ENCODE assay signal across 24 cellular contexts in genomic region chr20:54651252-54651651, GRCh38.
DNase-seq lines count a peak whose midpoint lies in the region; ATAC-seq, FAIRE-seq and TF ChIP-seq lines count a peak whose summit lies in the region.
"Had no signal": no experiment of that assay in that cellular context is flagged by ENCODE, and none has a peak within 500 bp of the region (broad histone marks: within the 10 kb centered on the region; RNA-seq: fewer than 3 reads in every experiment).

No MANE protein-coding gene starts in this region.

- intact Hi-C loops in HepG2 (cut with micrococcal nuclease; ENCODE audit: unreplicated experiment), result no loop called here
- intact Hi-C loops in right lobe of liver (cut with DNase I), result no loop called here
- intact Hi-C loops in GM12878 (cut with micrococcal nuclease; ENCODE audit: unreplicated experiment), result no loop called here

- in situ Hi-C loops in HepG2 (cut with HindIII; ENCODE audit: extremely low pct_ligation_motif_present, low pct_unique_long_range_greater_than_20kb) (loop anchor here (25.0 kb wide), 1 partner anchor 1911 kb away; no protein-coding TSS in a partner anchor), GM12878 (cut with MboI) (no loop called here)

- RAD21 ChIA-PET in GM12878 (lab: Charles Lee; ENCODE audit: unreplicated experiment), result no interaction called here

- BruUV-seq in HepG2 (replicated peaks; lab: Mats Ljungman, UMichigan) (no TSS peak), GM12878 (replicated peaks; lab: Mats Ljungman, UMichigan) (no TSS peak)

- H3K36me3 Mint-ChIP-seq in central memory CD8-positive, alpha-beta T cell (ENCODE audit: insufficient read depth), result no peaks in the 10 kb centered on the region
- no peaks in the 10 kb centered on the region for H3K36me3 Mint-ChIP-seq in T-helper 2 cell treated with Interferon-gamma antibody and Interleukin-4, amounts not matched to agents 5 μg/mL and 100 μg/mL, for 36 hours (ENCODE audit: low read depth)
- H3K36me3 Mint-ChIP-seq: CD4-positive, CD25-positive, alpha-beta regulatory T cell; CD8-positive, alpha-beta T cell had no signal

- ATAC-seq in HepG2 (no peak), right lobe of liver (no peak), GM12878 (no peak)
- ATAC-seq in central memory CD8-positive, alpha-beta T cell (replicated peaks; ENCODE audit: extremely low read depth, poor library complexity, severe bottlenecking), result no peak
- ATAC-seq: CD8-positive, alpha-beta T cell; GM23338 had no signal

- POLR2A ChIA-PET in HepG2 (lab: Yijun Ruan, JAX), result no interaction called here
- POLR2A ChIA-PET in GM12878 (lab: Charles Lee), result no interaction called here

- no peaks in the 10 kb centered on the region for H3K4me1 Mint-ChIP-seq in central memory CD8-positive, alpha-beta T cell
- no peaks in the 10 kb centered on the region for H3K4me1 Mint-ChIP-seq in T-helper 2 cell treated with Interferon-gamma antibody and Interleukin-4, amounts not matched to agents 5 μg/mL and 100 μg/mL, for 36 hours (ENCODE audit: low read depth)
- H3K4me1 Mint-ChIP-seq: B cell; CD4-positive, CD25-positive, alpha-beta regulatory T cell had no signal

- 19% methylated on average over 3 of the region's 3 CpGs for WGBS in HepG2 (ENCODE audit: low lambda C conversion rate)
- WGBS in right lobe of liver (ENCODE audit: insufficient coverage, low coverage, low lambda C conversion rate, missing lambda C conversion rate), result 60% methylated on average over 3 of the region's 3 CpGs
- WGBS in GM12878 (ENCODE audit: insufficient coverage, insufficient replicate concordance, low lambda C conversion rate, missing lambda C conversion rate), result 53% methylated on average over 3 of the region's 3 CpGs

- TF ChIP-seq CTCF in HepG2 (CRISPR knock-in tag; IDR thresholded peaks at IDR 0.05) (no peak), right lobe of liver (IDR thresholded peaks at IDR 0.05) (no peak), GM12878 (IDR thresholded peaks at IDR 0.05 in 2 of 3, conservative IDR thresholded peaks at IDR 0.05 in 1 of 3; ENCODE audit: control insufficient read depth in 2 of 3, extremely low read depth in 1 of 3, insufficient read depth in 1 of 3, low read depth in 3 of 3, low read length in 3 of 3) (no peak)

- TF ChIP-seq EP300 in HepG2 (IDR thresholded peaks at IDR 0.05; ENCODE audit: low read depth in 2 of 2, low read length in 2 of 2), result no peak
- TF ChIP-seq EP300 in HepG2 (CRISPR knock-in tag; IDR thresholded peaks at IDR 0.05; ENCODE audit: borderline replicate concordance), result no peak
- TF ChIP-seq EP300 in GM12878 (IDR thresholded peaks at IDR 0.05; ENCODE audit: borderline replicate concordance in 1 of 2, control insufficient read depth in 1 of 2, low read depth in 2 of 2, low read length in 2 of 2), result no peak

- H3K4me3 ChIP-seq in HepG2 (replicated peaks in 1 of 3; ENCODE audit: insufficient read depth in 1 of 3, low read depth in 2 of 3, low read length in 3 of 3) (no peak overlapping the region), right lobe of liver (no peak overlapping the region), GM12878 (no peak overlapping the region)
- H3K4me3 ChIP-seq: BLaER1, GM23338, HAP-1 had no signal

- H2AFZ ChIP-seq in HepG2 (ENCODE audit: low read length), result no peak overlapping the region
- no peak overlapping the region for H2AFZ ChIP-seq in GM12878 (ENCODE audit: control insufficient read depth, low read depth, low read length)
- H2AFZ ChIP-seq: GM23338 had no signal

- no peak overlapping the region for H3K27ac ChIP-seq in HepG2 (ENCODE audit: extremely low read length, insufficient read depth, low read length)
- H3K27ac ChIP-seq in right lobe of liver, result no peak overlapping the region
- no peak overlapping the region for H3K27ac ChIP-seq in GM12878 (ENCODE audit: control insufficient read depth, insufficient read depth)
- H3K27ac ChIP-seq: 22Rv1, BLaER1, C4-2B had no signal

- H3K9me3 Mint-ChIP-seq in central memory CD8-positive, alpha-beta T cell, result no peaks in the 10 kb centered on the region
- no peaks in the 10 kb centered on the region for H3K9me3 Mint-ChIP-seq in T-helper 2 cell treated with Interferon-gamma antibody and Interleukin-4, amounts not matched to agents 5 μg/mL and 100 μg/mL, for 36 hours
- H3K9me3 Mint-ChIP-seq: CD4-positive, CD25-positive, alpha-beta regulatory T cell; CD8-positive, alpha-beta T cell; GM23338; HFFc6 had no signal

- no peaks in the 10 kb centered on the region for H4K20me1 ChIP-seq in HepG2 (ENCODE audit: insufficient read depth, low read length)
- H4K20me1 ChIP-seq in GM12878 (ENCODE audit: control insufficient read depth, insufficient read depth), result no peaks in the 10 kb centered on the region
- H4K20me1 ChIP-seq: BLaER1 had no signal

- TF ChIP-seq POLR2A in HepG2 (IDR thresholded peaks at IDR 0.05; ENCODE audit: insufficient read depth in 1 of 2, low read depth in 2 of 2, low read length in 2 of 2), result no peak
- TF ChIP-seq POLR2A in right lobe of liver (IDR thresholded peaks at IDR 0.05), result no peak
- no peak for TF ChIP-seq POLR2A in GM12878 (IDR thresholded peaks at IDR 0.05; ENCODE audit: low read depth, low read length)

- H3K4me3 Mint-ChIP-seq in central memory CD8-positive, alpha-beta T cell, result no peak overlapping the region
- H3K4me3 Mint-ChIP-seq in T-helper 2 cell treated with Interferon-gamma antibody and Interleukin-4, amounts not matched to agents 5 μg/mL and 100 μg/mL, for 36 hours, result no peak overlapping the region
- H3K4me3 Mint-ChIP-seq: B cell; CD4-positive, CD25-positive, alpha-beta regulatory T cell; CD8-positive, alpha-beta T cell; GM23338; HFFc6 had no signal

- SMC1A ChIA-PET in GM12878 (lab: Charles Lee; ENCODE audit: uncharacterized antibody, unreplicated experiment), result no interaction called here

- no peak overlapping the region for H3K9ac ChIP-seq in HepG2 (ENCODE audit: insufficient read depth, low read depth, low read length)
- no peak overlapping the region for H3K9ac ChIP-seq in GM12878 (ENCODE audit: control insufficient read depth, insufficient read depth, low read length)
- H3K9ac ChIP-seq: BLaER1 had no signal

- H3K9me3 ChIP-seq in HepG2 (ENCODE audit: low read length) (no peaks in the 10 kb centered on the region), right lobe of liver (no peaks in the 10 kb centered on the region), GM12878 (replicated peaks; ENCODE audit: control insufficient read depth, insufficient read depth, low read length) (no peaks in the 10 kb centered on the region)
- H3K9me3 ChIP-seq: BLaER1, Caco-2, HAP-1 had no signal

- CTCF ChIA-PET in HepG2 (lab: Yijun Ruan, JAX; ENCODE audit: low intra/inter-chr PET ratio, low total read pairs), result no interaction called here
- CTCF ChIA-PET in GM12878 (lab: Yijun Ruan, JAX), result interaction anchor here (0.8 to 2.0 kb wide), 6 partner anchors 11 to 547 kb away, joined by 3 to 5 read pairs (median 3); no protein-coding TSS in a partner anchor

- no peak overlapping the region for H3K4me2 ChIP-seq in HepG2 (ENCODE audit: low read depth, low read length)
- H3K4me2 ChIP-seq in GM12878 (ENCODE audit: control insufficient read depth, insufficient read depth), result no peak overlapping the region
- H3K4me2 ChIP-seq: BLaER1, GM23338 had no signal

- FAIRE-seq in HepG2 (lab: Jason Lieb, UNC), result peak; percentile 49
- FAIRE-seq in GM12878 (lab: Jason Lieb, UNC), result no peak
- FAIRE-seq in urothelium cell line (lab: Jason Lieb, UNC), result peak; percentile 23
- FAIRE-seq: A204.1, G401.6, GM19239, H54 had no signal

- H3K27ac Mint-ChIP-seq in central memory CD8-positive, alpha-beta T cell (ENCODE audit: low read depth), result peak overlapping the region; percentile 6
- H3K27ac Mint-ChIP-seq in T-helper 2 cell treated with Interferon-gamma antibody and Interleukin-4, amounts not matched to agents 5 μg/mL and 100 μg/mL, for 36 hours, result no peak overlapping the region
- H3K27ac Mint-ChIP-seq: B cell; CD4-positive, CD25-positive, alpha-beta regulatory T cell; CD8-positive, alpha-beta T cell; GM23338; HFFc6 had no signal

- H3K79me2 ChIP-seq in HepG2 (ENCODE audit: insufficient read depth, low read length) (no peaks in the 10 kb centered on the region), GM12878 (ENCODE audit: control insufficient read depth, insufficient read depth, low read length) (no peaks in the 10 kb centered on the region)

- H3K36me3 ChIP-seq in HepG2 (replicated peaks in 1 of 2; ENCODE audit: control insufficient read depth in 1 of 2, insufficient read depth in 2 of 2, low read length in 2 of 2) (no peaks in the 10 kb centered on the region), right lobe of liver (no peaks in the 10 kb centered on the region), GM12878 (ENCODE audit: control insufficient read depth in 2 of 2, insufficient read depth in 2 of 2, low read length in 1 of 2) (no peaks in the 10 kb centered on the region)
- H3K36me3 ChIP-seq: BLaER1, HAP-1 had no signal

- peaks cover 0 to 23% of the 10 kb centered on the region in 2 experiments; a peak in 1 of 5 replicates for H3K27me3 ChIP-seq in HepG2 (ENCODE audit: control insufficient read depth in 1 of 2, insufficient read depth in 2 of 2, low read length in 2 of 2)
- no peaks in the 10 kb centered on the region for H3K27me3 ChIP-seq in right lobe of liver
- H3K27me3 ChIP-seq in GM12878 (replicated peaks in 1 of 2; ENCODE audit: control insufficient read depth in 2 of 2, insufficient read depth in 2 of 2, low read length in 1 of 2), result no peaks in the 10 kb centered on the region
- H3K27me3 ChIP-seq: BLaER1 had no signal

- no peak for TF ChIP-seq RAD21 in HepG2 (CRISPR knock-in tag; IDR thresholded peaks at IDR 0.05)
- TF ChIP-seq RAD21 in GM12878 (IDR thresholded peaks at IDR 0.05; ENCODE audit: insufficient read depth, low read depth, low read length), result no peak

- H3K4me1 ChIP-seq in HepG2 (ENCODE audit: insufficient read depth, low read length) (no peaks in the 10 kb centered on the region), right lobe of liver (peaks cover 0 to 5% (median 2%) of the 10 kb centered on the region in 4 donors), GM12878 (ENCODE audit: control insufficient read depth, insufficient read depth, low read length) (no peaks in the 10 kb centered on the region)
- H3K4me1 ChIP-seq: BLaER1, HAP-1 had no signal

- DNase-seq in HepG2 (ENCODE audit: low spot score) (no peak), right lobe of liver (no peak), GM12878 (ENCODE audit: low read depth, low spot score) (no peak), urothelium cell line (ENCODE audit: low spot score) (no peak), NCI-H526 treated with DMSO at 0.1 percent for 48 hours (lab: John Stamatoyannopoulos, UW) (no peak)
- DNase-seq in central memory CD8-positive, alpha-beta T cell (ENCODE audit: low spot score in 2 of 2), result no peak
- DNase-seq in activated CD8-positive, alpha-beta memory T cell treated with anti-CD3 and anti-CD28 coated beads for 24 hours, result no peak
- no peak for DNase-seq in T-helper 2 cell treated with Interferon-gamma antibody and Interleukin-4, amounts not matched to agents 5 μg/mL and 100 μg/mL, for 36 hours (ENCODE audit: low spot score)
- DNase-seq: Caco-2; CD4-positive, CD25-positive, alpha-beta regulatory T cell; CD8-positive, alpha-beta T cell; DMS153; DND-41; HFFc6 had no signal

- H3K27me3 Mint-ChIP-seq in central memory CD8-positive, alpha-beta T cell, result peaks cover 12% of the 10 kb centered on the region
- H3K27me3 Mint-ChIP-seq in T-helper 2 cell treated with Interferon-gamma antibody and Interleukin-4, amounts not matched to agents 5 μg/mL and 100 μg/mL, for 36 hours (ENCODE audit: low read depth), result no peaks in the 10 kb centered on the region

TF ChIP-seq in HepG2, 621 proteins besides CTCF, POLR2A, EP300 and RAD21 (continues in another document):
- no peak for TF ChIP-seq JUN (CRISPR knock-in tag; IDR thresholded peaks at IDR 0.05)

TF ChIP-seq in GM12878, 131 proteins besides CTCF, POLR2A, EP300 and RAD21 (continues in another document):
- no peak for TF ChIP-seq SMARCA5 (IDR thresholded peaks at IDR 0.05)
